10 cellular contexts compared by ENCODE assay signal in the genomic region with DNA sequence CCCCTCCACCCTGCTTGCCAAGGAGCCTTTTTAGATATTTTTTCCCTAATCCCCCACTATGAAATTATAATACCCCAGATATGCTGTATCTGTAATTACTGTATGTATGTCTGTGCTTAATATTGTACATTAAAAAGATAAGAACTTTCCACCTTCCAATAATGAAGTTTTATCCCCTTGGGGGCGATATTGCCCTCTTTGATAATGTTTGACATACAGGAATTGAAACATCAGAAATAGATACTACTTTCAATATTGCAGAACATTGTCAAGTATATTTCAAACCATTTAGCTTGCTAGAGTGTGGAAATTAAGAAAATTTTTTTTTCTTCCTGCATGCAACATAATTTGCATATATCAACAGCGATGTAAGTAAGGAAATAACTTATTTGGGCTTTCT. TPM values are rescaled to one million over a fixed set of nuclear protein-coding genes. Genes with fewer than 3 reads are reported as not detected.
DNase-seq lines count a peak whose midpoint lies in the region; ATAC-seq and TF ChIP-seq lines count a peak whose summit lies in the region.
"Had no signal": no experiment of that assay in that cellular context is flagged by ENCODE, and none has a peak within 500 bp of the region (broad histone marks: within the 10 kb centered on the region; RNA-seq: fewer than 3 reads in every experiment).

No MANE protein-coding gene starts in this region.

- H3K4me3 ChIP-seq in GM23338 (no peak overlapping the region), OCI-LY7 (ENCODE audit: low read depth, low read length, poor library complexity, severe bottlenecking) (no peak overlapping the region), sigmoid colon (no peak overlapping the region)

- POLR2A ChIA-PET in OCI-LY7 (lab: Charles Lee): interaction anchor here (0.7 kb wide), 1 partner anchor 16 kb away, joined by 4 read pairs; no protein-coding TSS in a partner anchor

- no peak for TF ChIP-seq EP300 in sigmoid colon (IDR thresholded peaks at IDR 0.05)

- intact Hi-C loops in OCI-LY7 (cut with micrococcal nuclease; ENCODE audit: unreplicated experiment) (loop anchor here (5.0 kb wide), 1 partner anchor 435 kb away; no protein-coding TSS in a partner anchor), sigmoid colon (cut with DNase I) (no loop called here)

- H3K9me2 ChIP-seq in GM23338 (ENCODE audit: insufficient read depth) (no peaks in the 10 kb centered on the region), OCI-LY7 (ENCODE audit: insufficient read depth, low read length) (no peaks in the 10 kb centered on the region)

- 61 to 86% methylated on average over 2 of the region's 2 CpGs for WGBS in sigmoid colon, 2 donors

- H3K4me1 Mint-ChIP-seq in GM23338 (peaks cover 4% of the 10 kb centered on the region; the same call in 1 of the 3 replicates), T-helper 17 cell (peaks cover 7% of the 10 kb centered on the region)

- no peaks in the 10 kb centered on the region for H3K36me3 ChIP-seq in GM23338 (ENCODE audit: insufficient read depth)
- H3K36me3 ChIP-seq in OCI-LY7 (ENCODE audit: insufficient read depth, low read length): no peaks in the 10 kb centered on the region
- H3K36me3 ChIP-seq in sigmoid colon: peaks cover 0 to 6% (median 2%) of the 10 kb centered on the region in 4 donors

- TF ChIP-seq CTCF in GM23338 (conservative IDR thresholded peaks at IDR 0.05; ENCODE audit: low read depth in 2 of 2): peak in 1 of 2 experiments; percentile 64; a peak in 3 of 4 replicates
- TF ChIP-seq CTCF in OCI-LY7 (conservative IDR thresholded peaks at IDR 0.05; ENCODE audit: low read length): peak; percentile 69
- no peak for TF ChIP-seq CTCF in sigmoid colon (IDR thresholded peaks at IDR 0.05)

- H3F3A ChIP-seq in GM23338 (replicated peaks; ENCODE audit: low read depth): no peaks in the 10 kb centered on the region

- no peaks in the 10 kb centered on the region for H3K4me1 ChIP-seq in GM23338 (ENCODE audit: insufficient read depth)
- H3K4me1 ChIP-seq in OCI-LY7 (ENCODE audit: insufficient read depth, low read length, poor library complexity, severe bottlenecking): no peaks in the 10 kb centered on the region
- H3K4me1 ChIP-seq in sigmoid colon: no peaks in the 10 kb centered on the region

- BruUV-seq in OCI-LY7 (replicated peaks; lab: Mats Ljungman, UMichigan): no TSS peak

- no peaks in the 10 kb centered on the region for H3K9me3 ChIP-seq in OCI-LY7 (ENCODE audit: low read length)
- H3K9me3 ChIP-seq in T-helper 17 cell (ENCODE audit: control insufficient read depth, low read length, poor library complexity, severe bottlenecking): no peaks in the 10 kb centered on the region
- H3K9me3 ChIP-seq in sigmoid colon: no peaks in the 10 kb centered on the region

- CTCF ChIA-PET in OCI-LY7 (lab: Charles Lee; ENCODE audit: unreplicated experiment): no interaction called here

- H3K36me3 Mint-ChIP-seq in GM23338 (ENCODE audit: low read depth) (no peaks in the 10 kb centered on the region), T-helper 17 cell (ENCODE audit: low read depth) (no peaks in the 10 kb centered on the region)

- H4K20me1 ChIP-seq in GM23338 (replicated peaks; ENCODE audit: insufficient read depth) (no peaks in the 10 kb centered on the region), OCI-LY7 (ENCODE audit: insufficient read depth, low read length) (no peaks in the 10 kb centered on the region)

- no peaks in the 10 kb centered on the region for H3K9me3 Mint-ChIP-seq in GM23338
- H3K9me3 Mint-ChIP-seq: activated T-helper 1 cell treated with anti-CD3 and anti-CD28 coated beads, Interleukin-12 subunit alpha, Interleukin-12 subunit beta, Interleukin-2, Interleukin-4 antibody, amounts not matched to agents 30 ng/mL and 10 ng/mL and 1 ng/mL, durations not matched to agents 14 hours and 24 hours and 36 hours had no signal

- no peak for TF ChIP-seq POLR2A in sigmoid colon (IDR thresholded peaks at IDR 0.05)

- no peaks in the 10 kb centered on the region for H3K27me3 Mint-ChIP-seq in GM23338 (ENCODE audit: insufficient read depth, low read depth, poor library complexity)
- no peaks in the 10 kb centered on the region for H3K27me3 Mint-ChIP-seq in T-helper 17 cell

- no peak overlapping the region for H3K4me2 ChIP-seq in GM23338
- no peak overlapping the region for H3K4me2 ChIP-seq in OCI-LY7 (ENCODE audit: low read length)

- peak; percentile 30 for DNase-seq in EH (ENCODE audit: low read depth)
- DNase-seq in GM23338 (ENCODE audit: low spot score): peak; percentile 14
- DNase-seq in OCI-LY7 (ENCODE audit: low spot score): no peak
- peak; percentile 4 for DNase-seq in foreskin melanocyte
- no peak for DNase-seq in T-helper 17 cell
- no peak for DNase-seq in HuH-7 (ENCODE audit: low spot score)
- no peak for DNase-seq in sigmoid colon
- DNase-seq: NCI-H2081 had no signal

- ATAC-seq in GM23338: no peak
- ATAC-seq in T-helper 17 cell: no peak
- ATAC-seq in HG03135 (IDR thresholded peaks at IDR 0.05; ENCODE audit: unreplicated experiment): no peak

- H3K4me3 Mint-ChIP-seq in GM23338 (no peak overlapping the region), T-helper 17 cell (no peak overlapping the region)
- H3K4me3 Mint-ChIP-seq: activated T-helper 1 cell treated with anti-CD3 and anti-CD28 coated beads, Interleukin-12 subunit alpha, Interleukin-12 subunit beta, Interleukin-2, Interleukin-4 antibody, amounts not matched to agents 30 ng/mL and 10 ng/mL and 1 ng/mL, durations not matched to agents 14 hours and 24 hours and 36 hours had no signal

- H3K79me2 ChIP-seq in GM23338 (replicated peaks; ENCODE audit: insufficient read depth) (no peaks in the 10 kb centered on the region), OCI-LY7 (ENCODE audit: insufficient read depth, low read depth, low read length) (no peaks in the 10 kb centered on the region)

- H2AFZ ChIP-seq in GM23338 (no peak overlapping the region), OCI-LY7 (ENCODE audit: low read length) (no peak overlapping the region)

- no peaks in the 10 kb centered on the region for H3K27me3 ChIP-seq in GM23338 (ENCODE audit: insufficient read depth)
- H3K27me3 ChIP-seq in sigmoid colon: no peaks in the 10 kb centered on the region

- no peak overlapping the region for H3K27ac ChIP-seq in GM23338 (ENCODE audit: low read depth)
- H3K27ac ChIP-seq in OCI-LY7 (ENCODE audit: low read depth, low read length, poor library complexity, severe bottlenecking): no peak overlapping the region
- H3K27ac ChIP-seq in sigmoid colon: no peak overlapping the region

- no peak overlapping the region for H3K27ac Mint-ChIP-seq in GM23338
- no peak overlapping the region for H3K27ac Mint-ChIP-seq in T-helper 17 cell
- H3K27ac Mint-ChIP-seq: activated T-helper 1 cell treated with anti-CD3 and anti-CD28 coated beads, Interleukin-12 subunit alpha, Interleukin-12 subunit beta, Interleukin-2, Interleukin-4 antibody, amounts not matched to agents 30 ng/mL and 10 ng/mL and 1 ng/mL, durations not matched to agents 14 hours and 24 hours and 36 hours had no signal

TF ChIP-seq in GM23338, 12 proteins besides CTCF, POLR2A, EP300 and RAD21 (continues in another document):
- TF ChIP-seq JUNB (IDR thresholded peaks at IDR 0.05; ENCODE audit: unreplicated experiment) (no peak), EZH2 (IDR thresholded peaks at IDR 0.05; ENCODE audit: low read depth, unreplicated experiment) (no peak), EZH2phosphoT487 (IDR thresholded peaks at IDR 0.05; ENCODE audit: unreplicated experiment) (no peak), ZNF331 (CRISPR knock-in tag; IDR thresholded peaks at IDR 0.05; ENCODE audit: low read depth) (no peak), ZNF114 (CRISPR knock-in tag; IDR thresholded peaks at IDR 0.05) (no peak), CREB1 (CRISPR knock-in tag; IDR thresholded peaks at IDR 0.05; ENCODE audit: low read depth) (no peak), STAT1 (IDR thresholded peaks at IDR 0.05; ENCODE audit: unreplicated experiment) (no peak)
- TF ChIP-seq, protein P1, sequence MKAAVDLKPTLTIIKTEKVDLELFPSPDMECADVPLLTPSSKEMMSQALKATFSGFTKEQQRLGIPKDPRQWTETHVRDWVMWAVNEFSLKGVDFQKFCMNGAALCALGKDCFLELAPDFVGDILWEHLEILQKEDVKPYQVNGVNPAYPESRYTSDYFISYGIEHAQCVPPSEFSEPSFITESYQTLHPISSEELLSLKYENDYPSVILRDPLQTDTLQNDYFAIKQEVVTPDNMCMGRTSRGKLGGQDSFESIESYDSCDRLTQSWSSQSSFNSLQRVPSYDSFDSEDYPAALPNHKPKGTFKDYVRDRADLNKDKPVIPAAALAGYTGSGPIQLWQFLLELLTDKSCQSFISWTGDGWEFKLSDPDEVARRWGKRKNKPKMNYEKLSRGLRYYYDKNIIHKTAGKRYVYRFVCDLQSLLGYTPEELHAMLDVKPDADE (IDR thresholded peaks at IDR 0.05): no peak
- TF ChIP-seq, protein P2, sequence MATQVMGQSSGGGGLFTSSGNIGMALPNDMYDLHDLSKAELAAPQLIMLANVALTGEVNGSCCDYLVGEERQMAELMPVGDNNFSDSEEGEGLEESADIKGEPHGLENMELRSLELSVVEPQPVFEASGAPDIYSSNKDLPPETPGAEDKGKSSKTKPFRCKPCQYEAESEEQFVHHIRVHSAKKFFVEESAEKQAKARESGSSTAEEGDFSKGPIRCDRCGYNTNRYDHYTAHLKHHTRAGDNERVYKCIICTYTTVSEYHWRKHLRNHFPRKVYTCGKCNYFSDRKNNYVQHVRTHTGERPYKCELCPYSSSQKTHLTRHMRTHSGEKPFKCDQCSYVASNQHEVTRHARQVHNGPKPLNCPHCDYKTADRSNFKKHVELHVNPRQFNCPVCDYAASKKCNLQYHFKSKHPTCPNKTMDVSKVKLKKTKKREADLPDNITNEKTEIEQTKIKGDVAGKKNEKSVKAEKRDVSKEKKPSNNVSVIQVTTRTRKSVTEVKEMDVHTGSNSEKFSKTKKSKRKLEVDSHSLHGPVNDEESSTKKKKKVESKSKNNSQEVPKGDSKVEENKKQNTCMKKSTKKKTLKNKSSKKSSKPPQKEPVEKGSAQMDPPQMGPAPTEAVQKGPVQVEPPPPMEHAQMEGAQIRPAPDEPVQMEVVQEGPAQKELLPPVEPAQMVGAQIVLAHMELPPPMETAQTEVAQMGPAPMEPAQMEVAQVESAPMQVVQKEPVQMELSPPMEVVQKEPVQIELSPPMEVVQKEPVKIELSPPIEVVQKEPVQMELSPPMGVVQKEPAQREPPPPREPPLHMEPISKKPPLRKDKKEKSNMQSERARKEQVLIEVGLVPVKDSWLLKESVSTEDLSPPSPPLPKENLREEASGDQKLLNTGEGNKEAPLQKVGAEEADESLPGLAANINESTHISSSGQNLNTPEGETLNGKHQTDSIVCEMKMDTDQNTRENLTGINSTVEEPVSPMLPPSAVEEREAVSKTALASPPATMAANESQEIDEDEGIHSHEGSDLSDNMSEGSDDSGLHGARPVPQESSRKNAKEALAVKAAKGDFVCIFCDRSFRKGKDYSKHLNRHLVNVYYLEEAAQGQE (IDR thresholded peaks at IDR 0.05; ENCODE audit: unreplicated experiment): no peak

RNA-seq across cellular contexts. Expression of a gene that starts 58.9 kb away (rescaled TPM):
- 44.3 and 51.2 TPM in 2 replicates for total RNA-seq in GM23338 (2014; rRNA removed; shearing (Covaris generic))
- polyA plus RNA-seq in GM23338 (2016; fragmentation: Nextera tagmentation; extraction: Ambion mirVana): 17.5 and 18.6 TPM in 2 replicates
- total RNA-seq in OCI-LY7 (2014; rRNA removed; shearing (Covaris generic)): 18.2 and 18.8 TPM in 2 replicates
- total RNA-seq in OCI-LY7 (2022): 32.7 and 33.3 TPM in 2 replicates
- 10 to 100 TPM; 43.5 to 43.7 TPM for total RNA-seq in T-helper 17 cell
- total RNA-seq in sigmoid colon: 10 to 100 TPM; 26.9 to 27.5 (median 27.2) TPM
- polyA plus RNA-seq in sigmoid colon: 1 to 10 TPM; 4.6 to 5.6 (median 4.8) TPM

Comparison
In these comparisons a context has a peak if more than half of its experiments do, and no peak if none do; other contexts are left out.
1. DNase-seq: peak in EH (single experiment), GM23338 (single experiment) and foreskin melanocyte (single experiment); none in OCI-LY7 (single experiment), T-helper 17 cell (0 of 3), HuH-7 (single experiment) and sigmoid colon (single experiment).